In genomic region chr11:62850911-62851806, GRCh38 we compare ENCODE assay signal across 1 cellular context.
A peak's percentile ranks its signal among the peaks of the same experiment; 100 is the strongest.
TF ChIP-seq lines count a peak whose summit lies in the region.

No MANE protein-coding gene starts in this region.

TF ChIP-seq in A549, 52 proteins besides CTCF, POLR2A, EP300 and RAD21 (continued from another document):
- TF ChIP-seq JUNB (IDR thresholded peaks at IDR 0.05) (no peak), HEYL (CRISPR knock-in tag; IDR thresholded peaks at IDR 0.05) (no peak), REST (IDR thresholded peaks at IDR 0.05) (no peak), EHMT2 (IDR thresholded peaks at IDR 0.05; ENCODE audit: low read depth) (no peak), CHD2 (IDR thresholded peaks at IDR 0.05; ENCODE audit: low read length, partially characterized antibody) (peak; percentile 17), ZNF302 (CRISPR knock-in tag; IDR thresholded peaks at IDR 0.05) (0 out of 2 replicates have a peak, but pooled peaks have one; percentile 11), JUN (IDR thresholded peaks at IDR 0.05) (peak; percentile 75 to 84), CBX8 (IDR thresholded peaks at IDR 0.05) (no peak), CBX2 (IDR thresholded peaks at IDR 0.05; ENCODE audit: borderline replicate concordance, low read depth) (no peak), E2F6 (IDR thresholded peaks at IDR 0.05; ENCODE audit: borderline replicate concordance, low read depth) (no peak), SREBF2 (IDR thresholded peaks at IDR 0.05) (no peak), MAX (IDR thresholded peaks at IDR 0.05) (no peak; the same call in 1 of the 2 replicates), HOXA7 (CRISPR knock-in tag; IDR thresholded peaks at IDR 0.05) (peak; percentile 93), KDM1A (IDR thresholded peaks at IDR 0.05; ENCODE audit: low read depth) (no peak), HOXB5 (CRISPR knock-in tag; IDR thresholded peaks at IDR 0.05) (no peak), MAZ (IDR thresholded peaks at IDR 0.05; ENCODE audit: borderline replicate concordance, low read depth, low read length) (no peak), PHF8 (IDR thresholded peaks at IDR 0.05; ENCODE audit: borderline replicate concordance, low read depth) (no peak), CEBPB (IDR thresholded peaks at IDR 0.05) (no peak), HES2 (IDR thresholded peaks at IDR 0.05) (no peak), NR3C1 (IDR thresholded peaks at IDR 0.05) (no peak), RCOR1 (IDR thresholded peaks at IDR 0.05; ENCODE audit: low read depth, low read length) (no peak), RARB (CRISPR knock-in tag; IDR thresholded peaks at IDR 0.05) (peak; percentile 54), POLR2AphosphoS2 (conservative IDR thresholded peaks at IDR 0.05; ENCODE audit: low read length) (peak; percentile 97), RFX5 (IDR thresholded peaks at IDR 0.05) (no peak), TP53 (CRISPR knock-in tag; IDR thresholded peaks at IDR 0.05) (peak; percentile 56; the same call in 1 of the 2 replicates), ZFP36 (IDR thresholded peaks at IDR 0.05; ENCODE audit: borderline replicate concordance, partially characterized antibody) (no peak), ZSCAN20 (CRISPR knock-in tag; IDR thresholded peaks at IDR 0.05) (no peak), ZC3H11A (IDR thresholded peaks at IDR 0.05) (no peak), GATA3 (IDR thresholded peaks at IDR 0.05; ENCODE audit: borderline replicate concordance) (peak; percentile 40; the same call in 1 of the 2 replicates), BHLHE40 (IDR thresholded peaks at IDR 0.05; ENCODE audit: low read depth, low read length) (no peak), HDAC2 (IDR thresholded peaks at IDR 0.05) (no peak), FOSB (CRISPR knock-in tag; IDR thresholded peaks at IDR 0.05) (peak; percentile 94), KDM5A (IDR thresholded peaks at IDR 0.05) (no peak), HMGXB4 (CRISPR knock-in tag; IDR thresholded peaks at IDR 0.05; ENCODE audit: borderline replicate concordance) (no peak), MAFK (IDR thresholded peaks at IDR 0.05; ENCODE audit: partially characterized antibody) (no peak), MYC (IDR thresholded peaks at IDR 0.05; ENCODE audit: borderline replicate concordance, low read length) (no peak), TFCP2L1 (CRISPR knock-in tag; IDR thresholded peaks at IDR 0.05) (peak; percentile 28)
TF ChIP-seq in A549: peak in this region for 13.
